In genomic region chr13:75675421-75675820, GRCh38 we compare ENCODE assay signal across 1 cellular context.
TF ChIP-seq lines count a peak whose summit lies in the region.

No MANE protein-coding gene starts in this region.

TF ChIP-seq in HepG2, 621 proteins besides CTCF, POLR2A, EP300 and RAD21 (continued from another document):
- TF ChIP-seq KIAA2018 (CRISPR knock-in tag; IDR thresholded peaks at IDR 0.05; ENCODE audit: borderline replicate concordance) (no peak), ZFP36L2 (CRISPR knock-in tag; IDR thresholded peaks at IDR 0.05) (no peak), ZC3H13 (CRISPR knock-in tag; IDR thresholded peaks at IDR 0.05) (no peak), PHF20 (CRISPR knock-in tag; IDR thresholded peaks at IDR 0.05) (no peak), TFDP2 (CRISPR knock-in tag; IDR thresholded peaks at IDR 0.05) (no peak), ZNF382 (CRISPR knock-in tag; IDR thresholded peaks at IDR 0.05; ENCODE audit: borderline replicate concordance) (no peak), RFX1 (IDR thresholded peaks at IDR 0.05) (no peak), ZNF12 (CRISPR knock-in tag; IDR thresholded peaks at IDR 0.05) (no peak), MBD4 (IDR thresholded peaks at IDR 0.05; ENCODE audit: borderline replicate concordance, low read length) (no peak)
